11 cellular contexts compared by ENCODE assay signal in the genomic region with DNA sequence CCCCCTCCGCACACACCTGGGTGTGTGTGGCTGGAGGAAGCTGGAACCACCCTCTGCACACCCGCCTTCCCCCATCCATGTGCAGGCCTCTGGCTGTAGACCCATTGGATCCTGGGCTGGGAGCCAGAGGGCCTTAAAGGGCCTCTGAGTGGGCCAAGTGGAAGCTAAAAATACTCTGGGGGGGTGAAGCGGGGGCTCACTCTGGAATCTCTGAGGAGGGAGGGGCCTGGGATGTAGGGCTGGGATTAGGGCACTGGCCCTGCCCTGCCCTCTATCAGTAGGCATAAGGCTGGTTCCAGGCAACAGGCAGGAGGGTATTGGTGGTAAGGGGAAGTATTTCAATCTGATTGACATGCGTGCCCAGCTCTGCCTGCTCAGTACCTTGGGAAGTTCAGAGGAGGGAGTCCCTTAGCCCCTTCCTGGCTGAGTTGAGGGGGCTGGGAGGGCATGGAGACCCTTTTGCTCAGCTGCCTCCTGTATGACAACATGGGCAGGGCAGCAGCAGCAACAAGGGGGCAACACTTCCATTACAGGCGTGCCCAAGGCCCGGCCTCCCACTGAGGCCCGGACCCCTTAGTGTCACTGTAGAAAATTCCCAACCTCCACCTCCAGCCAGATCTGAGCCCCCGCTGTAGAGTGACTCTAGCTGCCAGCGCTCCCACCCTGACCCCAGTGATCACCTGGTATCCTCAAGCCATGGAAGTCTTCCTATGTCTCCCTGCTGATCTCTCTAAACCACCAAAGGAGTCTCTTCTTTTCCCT. TPM values are rescaled to one million over a fixed set of nuclear protein-coding genes. Genes with fewer than 3 reads are reported as not detected.
DNase-seq lines count a peak whose midpoint lies in the region; ATAC-seq lines count a peak whose summit lies in the region.
"Had no signal": no experiment of that assay in that cellular context is flagged by ENCODE, and none has a peak within 500 bp of the region (broad histone marks: within the 10 kb centered on the region; RNA-seq: fewer than 3 reads in every experiment).

No MANE protein-coding gene starts in this region.

- ATAC-seq in HG02970 (IDR thresholded peaks at IDR 0.05; ENCODE audit: low FRiP score, unreplicated experiment) (no peak), GM18498 (IDR thresholded peaks at IDR 0.05; ENCODE audit: unreplicated experiment) (no peak)

- DNase-seq in HT1080 (ENCODE audit: low read depth) (peak; percentile 86), caudate nucleus (lab: John Stamatoyannopoulos, UW) (peak in 24 of 61 donors; percentile 3 to 67 (median 19)), kidney glomerular epithelial cell (lab: John Stamatoyannopoulos, UW) (peak; percentile 74), amniotic stem cell (lab: John Stamatoyannopoulos, UW) (no peak)
- DNase-seq in effector CD8-positive, alpha-beta T cell (lab: John Stamatoyannopoulos, UW): no peak
- DNase-seq: activated CD4-positive, alpha-beta T cell treated with anti-CD3 and anti-CD28 coated beads, Interleukin-2, amount 10 ng/mL, durations not matched to agents 7 days and 5 days; NCI-H187; stimulated activated CD4-positive, alpha-beta T cell treated with anti-CD3 and anti-CD28 coated beads, Interleukin-2, amount 100 ng/mL, for 48 hours had no signal

- peaks cover 82% of the 10 kb centered on the region for H3K4me1 ChIP-seq in stomach smooth muscle (ENCODE audit: control insufficient read depth, insufficient read depth, low read length)

- H3K9me3 ChIP-seq in stomach smooth muscle (ENCODE audit: control insufficient read depth in 2 of 2, low read length in 2 of 2): no peaks in the 10 kb centered on the region

- peak overlapping the region; percentile 47 to 57 for H3K9ac ChIP-seq in stomach smooth muscle (ENCODE audit: low read length in 2 of 2)

- H3K36me3 ChIP-seq in stomach smooth muscle (ENCODE audit: control insufficient read depth in 2 of 2, insufficient read depth in 2 of 2, low read length in 2 of 2): peaks cover 0 to 5% of the 10 kb centered on the region in 2 donors

- peak overlapping the region; percentile 46 to 58 for H3K4me3 ChIP-seq in stomach smooth muscle (ENCODE audit: low read length in 2 of 2)

- peak overlapping the region; percentile 28 for H3K27ac ChIP-seq in caudate nucleus (ENCODE audit: low read depth, low read length)
- peak overlapping the region; percentile 98 for H3K27ac ChIP-seq in stomach smooth muscle (ENCODE audit: low read length)

- H3K27me3 ChIP-seq in stomach smooth muscle (ENCODE audit: control insufficient read depth in 1 of 2, insufficient read depth in 2 of 2, low read length in 2 of 2): no peaks in the 10 kb centered on the region

RNA-seq across cellular contexts. Expression of a gene that starts 5.2 kb away (rescaled TPM):
- total RNA-seq in HT1080 (2014; rRNA removed; shearing (Covaris generic)): 680 and 729 TPM in 2 replicates
- 478 and 533 TPM in 2 replicates for polyA plus RNA-seq in HT1080 (2015; cell fraction: cytosol; rRNA removed)
- polyA plus RNA-seq in HT1080 (2015; cell fraction: nucleus; rRNA removed): 1,609 and 1,788 TPM in 2 replicates

RNA-seq across cellular contexts. Expression of a gene that starts 34.0 kb away (rescaled TPM):
- total RNA-seq in HT1080 (2014; rRNA removed; shearing (Covaris generic)): 3.3 and 3.9 TPM in 2 replicates
- polyA plus RNA-seq in HT1080 (2015; cell fraction: cytosol; rRNA removed): 5.8 and 6.9 TPM in 2 replicates
- polyA plus RNA-seq in HT1080 (2015; cell fraction: nucleus; rRNA removed): 5.8 and 6.4 TPM in 2 replicates

Comparison
In these comparisons a context has a peak if more than half of its experiments do, and no peak if none do; other contexts are left out.
1. DNase-seq: peak in HT1080 (single experiment) and kidney glomerular epithelial cell (single experiment); none in effector CD8-positive, alpha-beta T cell (single experiment) and amniotic stem cell (single experiment).